Comparison of ENCODE assay signal across 9 cellular contexts in the genomic region with DNA sequence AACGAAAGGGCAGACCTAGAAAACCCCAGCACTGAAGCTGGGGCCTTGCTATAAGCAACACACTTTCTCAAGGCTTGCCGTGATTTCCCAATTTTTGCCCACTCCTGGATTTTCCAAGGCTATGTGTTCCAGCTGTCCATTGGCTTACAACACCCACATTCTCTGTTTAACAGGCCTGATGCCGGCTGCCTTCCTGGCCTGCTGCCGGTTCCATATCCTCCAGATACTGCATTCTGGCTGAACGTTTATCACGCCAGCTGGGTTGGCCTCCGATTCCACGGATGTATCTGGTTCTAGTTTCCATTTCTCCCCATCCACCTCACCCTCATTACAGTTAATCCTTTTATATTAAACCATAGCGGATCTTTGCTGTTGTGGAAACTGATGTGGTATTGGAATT. TPM values are rescaled to one million over a fixed set of nuclear protein-coding genes. Genes with fewer than 3 reads are reported as not detected.
A peak's percentile ranks its signal among the peaks of the same experiment; 100 is the strongest.
DNase-seq lines count a peak whose midpoint lies in the region; ATAC-seq, FAIRE-seq and TF ChIP-seq lines count a peak whose summit lies in the region.
"Had no signal": no experiment of that assay in that cellular context is flagged by ENCODE, and none has a peak within 500 bp of the region (broad histone marks: within the 10 kb centered on the region; RNA-seq: fewer than 3 reads in every experiment).

No MANE protein-coding gene starts in this region.

- FAIRE-seq in GM12892 (lab: Jason Lieb, UNC) = no peak

- H3K4me1 ChIP-seq in gastroesophageal sphincter = peaks cover 7 to 57% (median 17%) of the 10 kb centered on the region in 3 donors
- H3K4me1 ChIP-seq in psoas muscle = peaks cover 17% of the 10 kb centered on the region

- no peaks in the 10 kb centered on the region for H3K27me3 ChIP-seq in gastroesophageal sphincter
- no peaks in the 10 kb centered on the region for H3K27me3 ChIP-seq in psoas muscle (ENCODE audit: insufficient read depth in 3 of 3, low read length in 2 of 3)

- no peak for TF ChIP-seq EP300 in gastroesophageal sphincter (IDR thresholded peaks at IDR 0.05)

- H3K27ac ChIP-seq in gastroesophageal sphincter (peak overlapping the region in 3 of 4 donors; percentile 32 to 95 (median 94)), psoas muscle (peak overlapping the region; percentile 28)

- ATAC-seq in gastroesophageal sphincter = no peak
- ATAC-seq in psoas muscle = no peak
- no peak for ATAC-seq in GM21367 (IDR thresholded peaks at IDR 0.05; ENCODE audit: unreplicated experiment)
- no peak for ATAC-seq in GM18873 (IDR thresholded peaks at IDR 0.05; ENCODE audit: low FRiP score, unreplicated experiment)

- TF ChIP-seq POLR2A in gastroesophageal sphincter (IDR thresholded peaks at IDR 0.05) (no peak), GM12892 (IDR thresholded peaks at IDR 0.05; ENCODE audit: low read depth, low read length) (no peak)

- intact Hi-C loops in psoas muscle (cut with DNase I) = loop anchor here (5.0 to 10.0 kb wide), 2 partner anchors 67 to 81 kb away; no protein-coding TSS in a partner anchor

- H3K4me3 ChIP-seq in AG10803 (ENCODE audit: low read length) (no peak overlapping the region), gastroesophageal sphincter (no peak overlapping the region), psoas muscle (no peak overlapping the region)

- H3K36me3 ChIP-seq in gastroesophageal sphincter = no peaks in the 10 kb centered on the region
- no peaks in the 10 kb centered on the region for H3K36me3 ChIP-seq in psoas muscle (ENCODE audit: insufficient read depth in 1 of 2, low read depth in 1 of 2)

- 27 to 53% methylated on average over 9 of the region's 9 CpGs for WGBS in gastroesophageal sphincter (ENCODE audit: low coverage in 1 of 2), 2 donors
- WGBS in psoas muscle, 3 donors = 40 to 53% (median 48%) methylated on average over 9 of the region's 9 CpGs

- TF ChIP-seq CTCF in AG10803 (conservative IDR thresholded peaks at IDR 0.05; ENCODE audit: low read length) (no peak), gastroesophageal sphincter (IDR thresholded peaks at IDR 0.05) (no peak), psoas muscle (IDR thresholded peaks at IDR 0.05) (no peak)

- H3K9me3 ChIP-seq in gastroesophageal sphincter (no peaks in the 10 kb centered on the region), psoas muscle (no peaks in the 10 kb centered on the region)

- DNase-seq in AG10803 (ENCODE audit: low read depth) (peak; percentile 93), NCI-H82 (lab: John Stamatoyannopoulos, UW) (peak; percentile 85), psoas muscle (peak in 1 of 2 donors; percentile 19), GM12892 (ENCODE audit: insufficient read length) (no peak)
- no peak for DNase-seq in effector CD8-positive, alpha-beta T cell (lab: John Stamatoyannopoulos, UW)
- DNase-seq: NCI-H146 had no signal

RNA-seq across cellular contexts. Expression of a gene that starts 1.9 kb away (rescaled TPM):
- 10 to 100 TPM; 47.1 to 73.6 (median 66.2) TPM for total RNA-seq in gastroesophageal sphincter
- total RNA-seq in psoas muscle = 10 to 100 TPM; 29.1 to 48.1 (median 41.4) TPM
- polyA plus RNA-seq in psoas muscle = 10 to 100 TPM in 1 of 3 donors, 1 to 10 TPM in 2; 5.2 to 11.7 (median 5.4) TPM
- 14.3 TPM for polyA plus RNA-seq in GM12892 (2012; ENCODE audit: missing spikeins)

Comparison
In these comparisons a context has a peak if more than half of its experiments do, and no peak if none do; other contexts are left out.
1. DNase-seq: peak in AG10803 (single experiment) and NCI-H82 (single experiment); none in GM12892 (single experiment) and effector CD8-positive, alpha-beta T cell (single experiment).